10 cellular contexts compared by ENCODE assay signal in genomic region chr17:15384142-15384803, GRCh38. TPM values are rescaled to one million over a fixed set of nuclear protein-coding genes. Genes with fewer than 3 reads are reported as not detected.
A peak's percentile ranks its signal among the peaks of the same experiment; 100 is the strongest.
DNase-seq lines count a peak whose midpoint lies in the region; ATAC-seq, FAIRE-seq and TF ChIP-seq lines count a peak whose summit lies in the region.
"Had no signal": no experiment of that assay in that cellular context is flagged by ENCODE, and none has a peak within 500 bp of the region (broad histone marks: within the 10 kb centered on the region; RNA-seq: fewer than 3 reads in every experiment).

No MANE protein-coding gene starts in this region.

- H3K27ac Mint-ChIP-seq in natural killer cell, result no peak overlapping the region
- H3K27ac Mint-ChIP-seq: activated CD4-positive, alpha-beta T cell treated with anti-CD3 and anti-CD28 coated beads for 36 hours had no signal

- no peaks in the 10 kb centered on the region; the same call in 1 of the 2 replicates for H3K9me3 ChIP-seq in K562 (replicated peaks; ENCODE audit: control insufficient read depth, insufficient read depth, low read depth, low read length)

- no peak for TF ChIP-seq RAD21 in K562 (CRISPR knock-in tag; conservative IDR thresholded peaks at IDR 0.05 in 1 of 2, IDR thresholded peaks at IDR 0.05 in 1 of 2)

- H2AFZ ChIP-seq in K562 (ENCODE audit: low read depth, low read length), result no peak overlapping the region

- H3K4me1 Mint-ChIP-seq in natural killer cell, result no peaks in the 10 kb centered on the region
- H3K4me1 Mint-ChIP-seq: activated CD4-positive, alpha-beta T cell treated with anti-CD3 and anti-CD28 coated beads for 36 hours had no signal

- CTCF ChIA-PET in K562 (lab: Yijun Ruan, JAX; ENCODE audit: low intra/inter-chr PET ratio), result no interaction called here

- BruUV-seq in K562 (replicated peaks; lab: Mats Ljungman, UMichigan), result no TSS peak

- peak in 8 of 14 donors; percentile 15 to 55 (median 33) for DNase-seq in C1 segment of cervical spinal cord (lab: John Stamatoyannopoulos, UW)
- DNase-seq in K562 (ENCODE audit: extremely low read depth in 1 of 4, low spot score in 3 of 4), result no peak
- DNase-seq in hepatic stellate cell (ENCODE audit: low spot score), result peak; percentile 11
- DNase-seq in sciatic nerve (ENCODE audit: low spot score), result no peak
- no peak for DNase-seq in HT-29 (ENCODE audit: low spot score)
- DNase-seq in stimulated activated CD4-positive, alpha-beta T cell treated with anti-CD3 and anti-CD28 coated beads, Interleukin-4, amount 100 ng/mL, for 24 hours, result no peak
- no peak for DNase-seq in natural killer cell
- DNase-seq in activated CD4-positive, alpha-beta T cell treated with anti-CD3 and anti-CD28 coated beads for 1 hour, result no peak
- DNase-seq: activated CD4-positive, alpha-beta T cell treated with anti-CD3 and anti-CD28 coated beads for 36 hours; amniotic stem cell had no signal

- in situ Hi-C loops in K562 (cut with MboI), result no loop called here

- H3K9ac ChIP-seq in K562 (ENCODE audit: insufficient read depth in 1 of 2, low read depth in 2 of 2, low read length in 2 of 2), result no peak overlapping the region

- H3K79me2 ChIP-seq in K562 (ENCODE audit: control insufficient read depth, insufficient read depth, low read length), result no peaks in the 10 kb centered on the region

- H3K9me3 Mint-ChIP-seq in natural killer cell, result no peaks in the 10 kb centered on the region

- H4K20me1 ChIP-seq in K562 (replicated peaks; ENCODE audit: control insufficient read depth, insufficient read depth, low read length), result no peaks in the 10 kb centered on the region

- no peak for TF ChIP-seq EP300 in K562 (IDR thresholded peaks at IDR 0.05; ENCODE audit: low read length)

- no peak for FAIRE-seq in K562 (lab: Jason Lieb, UNC)

- H3K4me3 Mint-ChIP-seq in natural killer cell, result no peak overlapping the region
- H3K4me3 Mint-ChIP-seq: activated CD4-positive, alpha-beta T cell treated with anti-CD3 and anti-CD28 coated beads for 36 hours had no signal

- intact Hi-C loops in K562 (cut with micrococcal nuclease), result no loop called here
- intact Hi-C loops in sciatic nerve (cut with DNase I), result no loop called here
- intact Hi-C loops in natural killer cell (cut with micrococcal nuclease), result no loop called here

- H3K4me1 ChIP-seq in K562 (replicated peaks in 1 of 2; ENCODE audit: control insufficient read depth in 2 of 2, insufficient read depth in 2 of 2, low read length in 2 of 2), result peaks cover 0 to 3% of the 10 kb centered on the region in 2 experiments; a peak in 1 of 5 replicates

- no peak overlapping the region for H3K4me2 ChIP-seq in K562 (ENCODE audit: insufficient read depth, low read length)

- H3K27me3 Mint-ChIP-seq in natural killer cell (ENCODE audit: low read depth in 2 of 2), result peaks cover 19 to 32% of the 10 kb centered on the region in 2 donors

- no peak overlapping the region for H3K27ac ChIP-seq in K562 (ENCODE audit: extremely low read depth, low read depth, low read length)

- H3K36me3 ChIP-seq in K562 (ENCODE audit: control insufficient read depth, insufficient read depth, low read length), result no peaks in the 10 kb centered on the region

- H3K4me3 ChIP-seq in K562, result no peak overlapping the region

- 4% methylated on average over 10 of the region's 10 CpGs for WGBS in K562 (ENCODE audit: insufficient coverage, low coverage, missing lambda C conversion rate)

- H3K9me1 ChIP-seq in K562 (ENCODE audit: control insufficient read depth, insufficient read depth, low read length), result no peaks in the 10 kb centered on the region

- peaks cover 0 to 17% of the 10 kb centered on the region in 2 experiments; a peak in 3 of 5 replicates for H3K27me3 ChIP-seq in K562 (ENCODE audit: control insufficient read depth in 2 of 2, insufficient read depth in 2 of 2, low read length in 2 of 2)

- no peaks in the 10 kb centered on the region for H3K36me3 Mint-ChIP-seq in natural killer cell

- ATAC-seq in K562, result no peak
- ATAC-seq in sciatic nerve, result peak; percentile 86
- ATAC-seq in natural killer cell, result no peak
- ATAC-seq: activated CD4-positive, alpha-beta T cell treated with anti-CD3 and anti-CD28 coated beads for 36 hours had no signal

- POLR2A ChIA-PET in K562 (lab: Yijun Ruan, JAX), result no interaction called here

- TF ChIP-seq POLR2A in K562 (conservative IDR thresholded peaks at IDR 0.05), result no peak

- TF ChIP-seq CTCF in K562 (IDR thresholded peaks at IDR 0.05 in 2 of 3, conservative IDR thresholded peaks at IDR 0.05 in 1 of 3; ENCODE audit: insufficient read depth in 2 of 3, low read depth in 1 of 3, low read length in 3 of 3) (no peak), natural killer cell (IDR thresholded peaks at IDR 0.05) (no peak)

TF ChIP-seq in K562, 482 proteins besides CTCF, POLR2A, EP300 and RAD21:
- TF ChIP-seq, protein P1, sequence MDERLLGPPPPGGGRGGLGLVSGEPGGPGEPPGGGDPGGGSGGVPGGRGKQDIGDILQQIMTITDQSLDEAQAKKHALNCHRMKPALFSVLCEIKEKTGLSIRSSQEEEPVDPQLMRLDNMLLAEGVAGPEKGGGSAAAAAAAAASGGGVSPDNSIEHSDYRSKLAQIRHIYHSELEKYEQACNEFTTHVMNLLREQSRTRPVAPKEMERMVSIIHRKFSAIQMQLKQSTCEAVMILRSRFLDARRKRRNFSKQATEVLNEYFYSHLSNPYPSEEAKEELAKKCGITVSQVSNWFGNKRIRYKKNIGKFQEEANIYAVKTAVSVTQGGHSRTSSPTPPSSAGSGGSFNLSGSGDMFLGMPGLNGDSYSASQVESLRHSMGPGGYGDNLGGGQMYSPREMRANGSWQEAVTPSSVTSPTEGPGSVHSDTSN (CRISPR knock-in tag; IDR thresholded peaks at IDR 0.05; ENCODE audit: low read depth), result no peak
- TF ChIP-seq, protein P1 (tag; conservative IDR thresholded peaks at IDR 0.05; ENCODE audit: low read depth), result 0 out of 2 replicates have a peak, but pooled peaks have one; percentile 8
- no peak for TF ChIP-seq BMI1 (IDR thresholded peaks at IDR 0.05; ENCODE audit: low read length)
TF ChIP-seq in K562: peak in this region for 1.

RNA-seq across cellular contexts. Expression of gene TEKT3, which starts 42.9 kb away (rescaled TPM):
- not detected in 2 replicates for total RNA-seq in K562 (2011; cell fraction: chromatin; rRNA removed; ENCODE audit: low replicate concordance)
- not detected in 2 replicates for total RNA-seq in K562 (2011; cell fraction: nucleolus; rRNA removed)
- not detected in 2 replicates for total RNA-seq in K562 (2011; cell fraction: nucleoplasm; rRNA removed)
- not detected in 2 replicates for total RNA-seq in K562 (2014; rRNA removed)
- total RNA-seq in K562 (2014; rRNA removed; fragmentation: Illumina TruSeq; extraction: Trizol), result not detected in 2 replicates
- not detected in 2 replicates for total RNA-seq in K562 (2015; rRNA removed; fragmentation: Illumina TruSeq; extraction: Trizol)
- total RNA-seq in K562 (2021), result not detected in 2 replicates
- polyA plus RNA-seq in K562 (2011; rRNA removed), result 0.11 TPM in 1 of 2 replicates, not detected in the other
- not detected in 2 replicates for polyA plus RNA-seq in K562 (2011; cell fraction: cytosol; rRNA removed)
- 0.67 and 1.4 TPM in 2 replicates for polyA plus RNA-seq in K562 (2011; cell fraction: nucleus; rRNA removed)
- polyA plus RNA-seq in K562 (2012), result 1.5 TPM in 1 of 2 replicates, not detected in the other
- not detected in 2 replicates for polyA plus RNA-seq in K562 (2014; fragmentation: Illumina TruSeq; extraction: Trizol)
- not detected for polyA plus RNA-seq in K562 (2014; fragmentation: Nextera tagmentation; extraction: Ambion mirVana)
- 0.34 TPM in 1 of 2 replicates, not detected in the other for polyA plus RNA-seq in K562 (2014; rRNA removed)
- not detected in 2 replicates for polyA minus RNA-seq in K562 (2011; rRNA and poly(A)+ RNA removed)
- not detected in 2 replicates for polyA minus RNA-seq in K562 (2011; cell fraction: cytosol; rRNA and poly(A)+ RNA removed)
- polyA minus RNA-seq in K562 (2011; cell fraction: nucleus; rRNA and poly(A)+ RNA removed), result not detected in 2 replicates
- 3.5 TPM for total RNA-seq in sciatic nerve
- total RNA-seq in HT-29 (2014; rRNA removed; shearing (Covaris generic)), result not detected in 2 replicates
- 1 to 10 TPM in 1 of 3 donors, under 1 TPM in 2; 0.39 to 1.3 (median 0.58) TPM for total RNA-seq in natural killer cell
- total RNA-seq: activated CD4-positive, alpha-beta T cell treated with anti-CD3 and anti-CD28 coated beads for 36 hours had no signal

Comparison
In these comparisons a context has a peak if more than half of its experiments do, and no peak if none do; other contexts are left out.
1. DNase-seq: peak in C1 segment of cervical spinal cord (8 of 14) and hepatic stellate cell (single experiment); none in K562 (0 of 4), sciatic nerve (single experiment), HT-29 (single experiment), stimulated activated CD4-positive, alpha-beta T cell treated with anti-CD3 and anti-CD28 coated beads, Interleukin-4, amount 100 ng/mL, for 24 hours (single experiment), natural killer cell (single experiment) and activated CD4-positive, alpha-beta T cell treated with anti-CD3 and anti-CD28 coated beads for 1 hour (single experiment).